Comparison of ENCODE assay signal across 8 cellular contexts in genomic region chr15:78761475-78761874, GRCh38. TPM values are rescaled to one million over a fixed set of nuclear protein-coding genes. Genes with fewer than 3 reads are reported as not detected.
DNase-seq lines count a peak whose midpoint lies in the region; ATAC-seq, FAIRE-seq and TF ChIP-seq lines count a peak whose summit lies in the region.
"Not testable (repeated sequence)": the region's sequence is repeated elsewhere in the genome, so short reads cannot be mapped to it uniquely, and the experiment has no call there.

No MANE protein-coding gene starts in this region.

- TF ChIP-seq CTCF in gastrocnemius medialis (IDR thresholded peaks at IDR 0.05 in 4 of 5, conservative IDR thresholded peaks at IDR 0.05 in 1 of 5), result not testable (repeated sequence)

- H3K36me3 Mint-ChIP-seq in stimulated activated naive B cell treated with anti-CD40 and anti-IgM and Interleukin-4, amounts not matched to agents 10 μg/mL and 1 μg/mL and 100 μg/mL, for 72 hours, result not testable (repeated sequence)

- not testable (repeated sequence) for H3K4me3 ChIP-seq in gastrocnemius medialis

- H3K9me3 Mint-ChIP-seq in stimulated activated naive B cell treated with anti-CD40 and anti-IgM and Interleukin-4, amounts not matched to agents 10 μg/mL and 1 μg/mL and 100 μg/mL, for 72 hours, result not testable (repeated sequence)

- not testable (repeated sequence) for H3K27me3 Mint-ChIP-seq in stimulated activated naive B cell treated with anti-CD40 and anti-IgM and Interleukin-4, amounts not matched to agents 10 μg/mL and 1 μg/mL and 100 μg/mL, for 72 hours

- not testable (repeated sequence) for H3K36me3 ChIP-seq in gastrocnemius medialis

- H3K4me3 Mint-ChIP-seq in stimulated activated naive B cell treated with anti-CD40 and anti-IgM and Interleukin-4, amounts not matched to agents 10 μg/mL and 1 μg/mL and 100 μg/mL, for 72 hours, result peak overlapping the region; percentile 25 to 58

- peak; percentile 83 for FAIRE-seq in GM12892 (lab: Jason Lieb, UNC)

- peak overlapping the region; percentile 82 to 90 (median 86) for H3K27ac ChIP-seq in gastrocnemius medialis

- not testable (repeated sequence) for H3K9me3 ChIP-seq in gastrocnemius medialis

- H3K4me1 Mint-ChIP-seq in stimulated activated naive B cell treated with anti-CD40 and anti-IgM and Interleukin-4, amounts not matched to agents 10 μg/mL and 1 μg/mL and 100 μg/mL, for 72 hours, result peaks cover 49 to 72% of the 10 kb centered on the region in 2 donors

- peak overlapping the region; percentile 96 for H3K27ac Mint-ChIP-seq in stimulated activated naive B cell treated with anti-CD40 and anti-IgM and Interleukin-4, amounts not matched to agents 10 μg/mL and 1 μg/mL and 100 μg/mL, for 72 hours

- DNase-seq in GM12892 (ENCODE audit: insufficient read length), result peak; percentile 68
- peak in 4 of 5 experiments; percentile 45 to 98 (median 60) for DNase-seq in T-helper 2 cell
- DNase-seq in activated T-cell treated with anti-CD3 and anti-CD28 coated beads, Interleukin-2, amount 50 U/mL, for 48 hours, result peak; percentile 76 to 82
- peak; percentile 2 to 24 for DNase-seq in gastrocnemius medialis
- DNase-seq in stimulated activated naive B cell treated with anti-CD40 and anti-IgM and Interleukin-4, amounts not matched to agents 10 μg/mL and 1 μg/mL and 100 μg/mL, for 72 hours, result peak; percentile 67

- in situ Hi-C loops in gastrocnemius medialis (cut with MboI; ENCODE audit: low sequenced_read_pairs in 4 of 4), result not testable (repeated sequence)

- ATAC-seq in GM21447 (IDR thresholded peaks at IDR 0.05; ENCODE audit: unreplicated experiment) (peak; percentile 37), HG03469 (IDR thresholded peaks at IDR 0.05; ENCODE audit: unreplicated experiment) (peak; percentile 29), esophagus mucosa (peak; percentile 30)
- ATAC-seq in gastrocnemius medialis, result not testable (repeated sequence)
- peak; percentile 21 to 35 for ATAC-seq in stimulated activated naive B cell treated with anti-CD40 and anti-IgM and Interleukin-4, amounts not matched to agents 10 μg/mL and 1 μg/mL and 100 μg/mL, for 72 hours (replicated peaks)

- intact Hi-C loops in gastrocnemius medialis (cut with DNase I; ENCODE audit: low total_unique reads), result loop anchor here (2.0 to 5.0 kb wide), 2 partner anchors 51 to 111 kb away; partner anchors contain the start of genes ADAMTS7 and MORF4L1

- H3K27me3 ChIP-seq in gastrocnemius medialis, result not testable (repeated sequence)

- peaks cover 24 to 27% of the 10 kb centered on the region in 2 donors for H3K4me1 ChIP-seq in gastrocnemius medialis

- not testable (repeated sequence) for TF ChIP-seq POLR2A in GM12892 (IDR thresholded peaks at IDR 0.05; ENCODE audit: low read depth, low read length); gastrocnemius medialis (IDR thresholded peaks at IDR 0.05)

RNA-seq across cellular contexts. Expression of gene ADAMTS7, which starts 49.8 kb away (rescaled TPM):
- 0.45 TPM for polyA plus RNA-seq in GM12892 (2012; ENCODE audit: missing spikeins)
- total RNA-seq in esophagus mucosa (0.48 TPM), gastrocnemius medialis (1 to 10 TPM in 1 of 4 donors, under 1 TPM in 3; 0.42 to 1.1 (median 0.76) TPM)

Comparison
In these comparisons a context has a peak if more than half of its experiments do, and no peak if none do; other contexts are left out.
1. DNase-seq: peak in every context shown above with its lines; median percentile 79 in activated T-cell treated with anti-CD3 and anti-CD28 coated beads, Interleukin-2, amount 50 U/mL, for 48 hours; 68 in GM12892; 67 in stimulated activated naive B cell treated with anti-CD40 and anti-IgM and Interleukin-4, amounts not matched to agents 10 μg/mL and 1 μg/mL and 100 μg/mL, for 72 hours; 60 in T-helper 2 cell; 13 in gastrocnemius medialis.